In genomic region chr3:14816359-14816758, GRCh38 we compare ENCODE assay signal across 10 cellular contexts. TPM values are rescaled to one million over a fixed set of nuclear protein-coding genes. Genes with fewer than 3 reads are reported as not detected.
"Had no signal": no experiment of that assay in that cellular context is flagged by ENCODE, and none has a peak within 500 bp of the region (broad histone marks: within the 10 kb centered on the region; RNA-seq: fewer than 3 reads in every experiment).

No MANE protein-coding gene starts in this region.

- FAIRE-seq: H54 had no signal

- H3K9me3 ChIP-seq: HAP-1 had no signal

- H3K27ac ChIP-seq: GM23248 had no signal

- H3K4me3 ChIP-seq: GM23248, GM23338, HAP-1 had no signal

- H3K4me3 Mint-ChIP-seq: GM23338, H9, HFFc6 had no signal

- H3K4me2 ChIP-seq: GM23338 had no signal

- H3K27ac Mint-ChIP-seq: GM23338, H9, HFFc6 had no signal

- H3K36me3 ChIP-seq: HAP-1 had no signal

- H3K9ac ChIP-seq: GM23248 had no signal

- H3K4me1 ChIP-seq: HAP-1 had no signal

- DNase-seq: GM23248, GOT3, H7, H9, HCEC 1CT, HFFc6 had no signal

- H3K9me3 Mint-ChIP-seq: GM23338, H9, HFFc6 had no signal

- ATAC-seq: GM23338, HCT116 had no signal

- H2AFZ ChIP-seq: GM23248, GM23338 had no signal

RNA-seq across cellular contexts. Expression of gene FGD5, which starts 2.4 kb away (rescaled TPM):
- total RNA-seq: GM23248, HFFc6 had no signal
- polyA plus RNA-seq: GM23248 had no signal
